ENCODE assay signal across 26 cellular contexts in genomic region chr3:195098741-195099525, GRCh38.
DNase-seq lines count a peak whose midpoint lies in the region; ATAC-seq and TF ChIP-seq lines count a peak whose summit lies in the region.
"Had no signal": no experiment of that assay in that cellular context is flagged by ENCODE, and none has a peak within 500 bp of the region (broad histone marks: within the 10 kb centered on the region; RNA-seq: fewer than 3 reads in every experiment).

No MANE protein-coding gene starts in this region.

- no peaks in the 10 kb centered on the region for H3K27me3 Mint-ChIP-seq in stimulated activated naive CD8-positive, alpha-beta T cell treated with anti-CD3 and anti-CD28 coated beads, Interleukin-15, amount 100 ng/mL, for 72 hours
- H3K27me3 Mint-ChIP-seq: activated CD4-positive, alpha-beta T cell treated with anti-CD3 and anti-CD28 coated beads, Interleukin-2, amount 10 ng/mL, durations not matched to agents 24 days and 14 days had no signal

- WGBS in aorta, 2 donors: 20 to 21% methylated on average over 16 of the region's 16 CpGs

- H3K4me2 ChIP-seq in osteoblast (ENCODE audit: insufficient read depth, low read length): no peak overlapping the region

- H3K9me3 ChIP-seq in left ventricle myocardium inferior (replicated peaks): no peaks in the 10 kb centered on the region
- H3K9me3 ChIP-seq in osteoblast (ENCODE audit: low read depth, low read length): no peaks in the 10 kb centered on the region
- no peaks in the 10 kb centered on the region for H3K9me3 ChIP-seq in aorta (ENCODE audit: control insufficient read depth, low read length)
- H3K9me3 ChIP-seq in A673 (ENCODE audit: low read depth, low read length, poor library complexity, severe bottlenecking): no peaks in the 10 kb centered on the region
- H3K9me3 ChIP-seq: gastroesophageal sphincter, left lung, tibial nerve had no signal

- no peaks in the 10 kb centered on the region for H4K20me1 ChIP-seq in osteoblast (ENCODE audit: insufficient read depth, low read length)

- H3K27ac Mint-ChIP-seq in stimulated activated naive CD8-positive, alpha-beta T cell treated with anti-CD3 and anti-CD28 coated beads, Interleukin-15, amount 100 ng/mL, for 72 hours: peak overlapping the region; percentile 40 to 57
- H3K27ac Mint-ChIP-seq: activated CD4-positive, alpha-beta T cell treated with anti-CD3 and anti-CD28 coated beads, Interleukin-2, amount 10 ng/mL, durations not matched to agents 24 days and 14 days; endodermal cell had no signal

- peaks cover 40% of the 10 kb centered on the region for H3K4me1 Mint-ChIP-seq in stimulated activated naive CD8-positive, alpha-beta T cell treated with anti-CD3 and anti-CD28 coated beads, Interleukin-15, amount 100 ng/mL, for 72 hours

- H3K36me3 ChIP-seq in left ventricle myocardium inferior: no peaks in the 10 kb centered on the region
- H3K36me3 ChIP-seq in osteoblast (ENCODE audit: insufficient read depth, low read length): no peaks in the 10 kb centered on the region
- H3K36me3 ChIP-seq in aorta (ENCODE audit: control insufficient read depth in 1 of 2, insufficient read depth in 2 of 2, low read length in 1 of 2): no peaks in the 10 kb centered on the region
- no peaks in the 10 kb centered on the region for H3K36me3 ChIP-seq in A673 (ENCODE audit: insufficient read depth, low read length, poor library complexity, severe bottlenecking)
- H3K36me3 ChIP-seq: gastroesophageal sphincter, left lung, tibial nerve had no signal

- no peak overlapping the region for H3K4me3 ChIP-seq in left ventricle myocardium inferior
- no peak overlapping the region for H3K4me3 ChIP-seq in osteoblast (ENCODE audit: insufficient read depth, low read length)
- no peak overlapping the region for H3K4me3 ChIP-seq in aorta (ENCODE audit: low read length in 2 of 2)
- no peak overlapping the region for H3K4me3 ChIP-seq in A673 (ENCODE audit: low read depth, low read length, poor library complexity, severe bottlenecking)
- H3K4me3 ChIP-seq: gastroesophageal sphincter, left lung, tibial nerve had no signal

- no peak overlapping the region for H2AFZ ChIP-seq in osteoblast (ENCODE audit: low read length)

- no peaks in the 10 kb centered on the region for H3K27me3 ChIP-seq in left ventricle myocardium inferior (ENCODE audit: low read depth)
- no peaks in the 10 kb centered on the region for H3K27me3 ChIP-seq in osteoblast (ENCODE audit: insufficient read depth, low read length)
- no peaks in the 10 kb centered on the region for H3K27me3 ChIP-seq in aorta (ENCODE audit: control insufficient read depth in 1 of 2, insufficient read depth in 2 of 2, low read length in 1 of 2)
- H3K27me3 ChIP-seq in A673 (replicated peaks; ENCODE audit: insufficient read depth, low read depth, low read length, poor library complexity): no peaks in the 10 kb centered on the region
- H3K27me3 ChIP-seq: gastroesophageal sphincter, left lung, tibial nerve had no signal

- CTCF ChIA-PET in A673 (lab: Charles Lee): no interaction called here

- no peak overlapping the region for H3K4me3 Mint-ChIP-seq in stimulated activated naive CD8-positive, alpha-beta T cell treated with anti-CD3 and anti-CD28 coated beads, Interleukin-15, amount 100 ng/mL, for 72 hours
- H3K4me3 Mint-ChIP-seq: activated CD4-positive, alpha-beta T cell treated with anti-CD3 and anti-CD28 coated beads, Interleukin-2, amount 10 ng/mL, durations not matched to agents 24 days and 14 days; endodermal cell; neural crest cell had no signal

- intact Hi-C loops in left ventricle myocardium inferior (cut with micrococcal nuclease): no loop called here
- intact Hi-C loops in aorta (cut with DNase I): no loop called here
- intact Hi-C loops in A673 (cut with micrococcal nuclease; ENCODE audit: unreplicated experiment): no loop called here

- no peak for ATAC-seq in stimulated activated naive CD8-positive, alpha-beta T cell treated with anti-CD3 and anti-CD28 coated beads, Interleukin-15, amount 100 ng/mL, for 72 hours
- no peak for ATAC-seq in stimulated activated naive CD8-positive, alpha-beta T cell treated with anti-CD3 and anti-CD28 coated beads, Interleukin-15, Interleukin-2, amounts not matched to agents 100 U/mL and 50 U/mL, for 24 hours
- peak; percentile 26 for ATAC-seq in aorta (ENCODE audit: low FRiP score)
- ATAC-seq: gastroesophageal sphincter, left lung, SK-N-SH treated with all-trans-retinoic acid at 6 μM for 48 hours had no signal

- no TSS peak for BruUV-seq in A673 (replicated peaks; lab: Mats Ljungman, UMichigan)

- TF ChIP-seq CTCF in left ventricle myocardium inferior (IDR thresholded peaks at IDR 0.05; ENCODE audit: borderline replicate concordance) (no peak), osteoblast (IDR thresholded peaks at IDR 0.05; ENCODE audit: extremely low read depth, low read depth, low read length) (no peak), A673 (conservative IDR thresholded peaks at IDR 0.05; ENCODE audit: low read depth, low read length) (no peak)

- H3K27ac ChIP-seq in left ventricle myocardium inferior (replicated peaks) (peak overlapping the region; percentile 67), osteoblast (ENCODE audit: low read depth, low read length) (no peak overlapping the region), aorta (ENCODE audit: low read depth in 1 of 2, low read length in 2 of 2) (no peak overlapping the region), A673 (ENCODE audit: low read depth, low read length, poor library complexity, severe bottlenecking) (no peak overlapping the region)
- H3K27ac ChIP-seq: gastroesophageal sphincter, tibial nerve had no signal

- POLR2A ChIA-PET in A673 (lab: Charles Lee; ENCODE audit: low non-redundant PET): no interaction called here

- no peak for DNase-seq in stimulated activated naive CD8-positive, alpha-beta T cell treated with anti-CD3 and anti-CD28 coated beads, Interleukin-15, amount 100 ng/mL, for 72 hours
- no peak for DNase-seq in stimulated activated naive CD8-positive, alpha-beta T cell treated with anti-CD3 and anti-CD28 coated beads, Interleukin-15, Interleukin-2, amounts not matched to agents 100 U/mL and 50 U/mL, for 24 hours
- no peak for DNase-seq in left ventricle myocardium inferior
- peak; percentile 43 for DNase-seq in osteoblast (ENCODE audit: insufficient read length, low spot score, missing footprints)
- peak; percentile 53 to 67 for DNase-seq in aorta
- DNase-seq in A673 (ENCODE audit: low spot score): no peak
- no peak for DNase-seq in cerebellar cortex (ENCODE audit: low spot score)
- no peak for DNase-seq in NCI-H524 (lab: John Stamatoyannopoulos, UW)
- DNase-seq: activated CD4-positive, alpha-beta T cell treated with anti-CD3 and anti-CD28 coated beads, Interleukin-2, amount 10 ng/mL, durations not matched to agents 24 days and 14 days; activated naive CD4-positive, alpha-beta T cell; activated T-cell treated with anti-CD3 and anti-CD28 coated beads, Interleukin-2, amount 50 U/mL, for 48 hours; amniotic stem cell; DMS79; endodermal cell; GF-D8; Karpas-422; NCI-H1417 treated with DMSO at 0.1 percent for 48 hours; NCI-H2081; NCI-H2227 treated with DMSO at 0.1 percent for 48 hours; NCI-H774; RPMI8226 had no signal

- H3K9me3 Mint-ChIP-seq in stimulated activated naive CD8-positive, alpha-beta T cell treated with anti-CD3 and anti-CD28 coated beads, Interleukin-15, amount 100 ng/mL, for 72 hours: no peaks in the 10 kb centered on the region
- H3K9me3 Mint-ChIP-seq: activated CD4-positive, alpha-beta T cell treated with anti-CD3 and anti-CD28 coated beads, Interleukin-2, amount 10 ng/mL, durations not matched to agents 24 days and 14 days; neural crest cell had no signal

- no peaks in the 10 kb centered on the region for H3K79me2 ChIP-seq in osteoblast (ENCODE audit: insufficient read depth, low read length)

- H3K4me1 ChIP-seq in left ventricle myocardium inferior (peaks cover 55% of the 10 kb centered on the region), osteoblast (ENCODE audit: insufficient read depth, low read length) (peaks cover 24% of the 10 kb centered on the region), aorta (ENCODE audit: control insufficient read depth in 1 of 2, insufficient read depth in 2 of 2, low read length in 2 of 2) (no peaks in the 10 kb centered on the region), A673 (ENCODE audit: insufficient read depth, low read length, poor library complexity, severe bottlenecking) (peaks cover 67% of the 10 kb centered on the region)

Comparison
In these comparisons a context has a peak if more than half of its experiments do, and no peak if none do; other contexts are left out.
1. DNase-seq: peak in osteoblast (single experiment) and aorta (2 of 2); none in stimulated activated naive CD8-positive, alpha-beta T cell treated with anti-CD3 and anti-CD28 coated beads, Interleukin-15, amount 100 ng/mL, for 72 hours (0 of 2), stimulated activated naive CD8-positive, alpha-beta T cell treated with anti-CD3 and anti-CD28 coated beads, Interleukin-15, Interleukin-2, amounts not matched to agents 100 U/mL and 50 U/mL, for 24 hours (single experiment), left ventricle myocardium inferior (single experiment), A673 (single experiment), cerebellar cortex (single experiment) and NCI-H524 (0 of 2).